1 cellular context compared by ENCODE assay signal in the genomic region with DNA sequence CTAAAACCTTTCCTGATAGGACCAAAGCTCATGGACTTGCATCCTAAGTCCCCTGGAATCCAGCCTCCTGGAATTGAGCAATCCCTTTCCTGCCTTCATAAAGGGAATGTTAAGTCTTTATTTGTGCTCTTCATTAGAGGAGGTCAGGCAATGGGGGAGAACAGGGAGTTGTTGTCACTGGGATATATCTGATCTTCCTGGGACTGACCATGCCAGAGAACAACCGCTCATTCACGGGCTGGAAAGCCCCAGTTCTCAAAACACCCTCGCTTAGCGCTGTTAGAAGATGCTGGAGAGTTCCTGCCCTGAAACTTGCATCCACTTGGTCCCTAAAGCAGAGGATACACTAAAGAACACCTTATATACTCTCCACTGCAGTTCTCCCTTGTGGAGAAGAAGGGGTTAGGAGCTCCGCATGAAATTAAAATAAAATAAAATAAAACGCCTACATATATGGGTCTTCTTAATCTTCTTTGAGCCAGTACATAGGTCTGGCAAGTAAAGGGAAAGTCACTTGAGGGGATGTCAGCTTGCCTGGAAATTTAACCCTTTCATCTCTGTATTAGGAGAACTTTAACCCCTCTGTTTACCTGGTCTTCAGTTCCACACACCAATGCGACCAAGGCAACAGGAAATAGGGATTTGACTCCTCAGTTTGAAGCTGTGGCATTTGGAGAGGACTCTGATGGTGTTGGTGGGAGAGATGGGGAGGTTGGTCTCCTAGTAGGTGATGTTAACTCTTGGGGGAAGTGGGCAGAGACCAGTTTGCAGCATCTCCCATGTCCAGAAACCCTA.
TF ChIP-seq lines count a peak whose summit lies in the region.

No MANE protein-coding gene starts in this region.

TF ChIP-seq in H1, 55 proteins besides CTCF, POLR2A, EP300 and RAD21:
- TF ChIP-seq CEBPB (IDR thresholded peaks at IDR 0.05; ENCODE audit: low read depth, low read length) (peak; percentile 78), ASH2L (IDR thresholded peaks at IDR 0.05; ENCODE audit: low read length) (no peak)
